1 cellular context compared by ENCODE assay signal in genomic region chr1:4658643-4659042, GRCh38.
TF ChIP-seq lines count a peak whose summit lies in the region.

No MANE protein-coding gene starts in this region.

TF ChIP-seq in H1, 55 proteins besides CTCF, POLR2A, EP300 and RAD21:
- TF ChIP-seq HDAC2 (IDR thresholded peaks at IDR 0.05; ENCODE audit: borderline replicate concordance in 1 of 2, low read depth in 2 of 2, low read length in 2 of 2) (no peak), TEAD4 (IDR thresholded peaks at IDR 0.05; ENCODE audit: low read depth, low read length) (no peak), MAX (IDR thresholded peaks at IDR 0.05) (no peak), HDAC6 (IDR thresholded peaks at IDR 0.05; ENCODE audit: low read depth, low read length) (no peak), USF2 (IDR thresholded peaks at IDR 0.05; ENCODE audit: low read length) (no peak), NANOG (IDR thresholded peaks at IDR 0.05; ENCODE audit: insufficient read depth, low read depth, low read length, poor library complexity, severe bottlenecking) (no peak), RXRA (IDR thresholded peaks at IDR 0.05; ENCODE audit: insufficient read depth, low read depth, low read length) (no peak), TBP (IDR thresholded peaks at IDR 0.05; ENCODE audit: low read depth, low read length) (no peak), E2F6 (IDR thresholded peaks at IDR 0.05) (no peak), RFX5 (IDR thresholded peaks at IDR 0.05; ENCODE audit: borderline replicate concordance, low read depth, low read length) (no peak), YY1 (IDR thresholded peaks at IDR 0.05; ENCODE audit: low read depth, low read length) (no peak), POLR2AphosphoS5 (IDR thresholded peaks at IDR 0.05; ENCODE audit: low read depth, low read length) (no peak), SIRT6 (IDR thresholded peaks at IDR 0.05; ENCODE audit: low read length) (no peak)
